25 cellular contexts compared by ENCODE assay signal in genomic region chr10:13939391-13939790, GRCh38.
DNase-seq lines count a peak whose midpoint lies in the region; ATAC-seq, FAIRE-seq and TF ChIP-seq lines count a peak whose summit lies in the region.
"Had no signal": no experiment of that assay in that cellular context is flagged by ENCODE, and none has a peak within 500 bp of the region (broad histone marks: within the 10 kb centered on the region; RNA-seq: fewer than 3 reads in every experiment).

No MANE protein-coding gene starts in this region.

- TF ChIP-seq CTCF in cardiac fibroblast (IDR thresholded peaks at IDR 0.05; ENCODE audit: low read depth, low read length) (no peak), kidney (IDR thresholded peaks at IDR 0.05; ENCODE audit: borderline replicate concordance, extremely low read depth, insufficient read depth) (no peak), breast epithelium (IDR thresholded peaks at IDR 0.05) (no peak), natural killer cell (IDR thresholded peaks at IDR 0.05) (no peak)

- no peak overlapping the region for H3K27ac Mint-ChIP-seq in natural killer cell
- H3K27ac Mint-ChIP-seq: activated T-cell treated with anti-CD3 and anti-CD28 coated beads, Interleukin-2, amount 50 U/mL, for 72 hours; naive B cell had no signal

- H3K27ac ChIP-seq in kidney (ENCODE audit: low read depth in 2 of 2, low read length in 2 of 2) (peak overlapping the region in 1 of 2 donors; percentile 5), breast epithelium (no peak overlapping the region)
- H3K27ac ChIP-seq: BLaER1 treated with 17β-estradiol and CSF1 and Interleukin-3, amounts not matched to agents 10 nM and 100 nM; body of pancreas; HL-60; parathyroid adenoma; transverse colon had no signal

- peak; percentile 58 for FAIRE-seq in kidney (lab: Jason Lieb, UNC)

- no peak for ATAC-seq in natural killer cell
- ATAC-seq: activated T-cell treated with anti-CD3 and anti-CD28 coated beads, Interleukin-2, amount 50 U/mL, for 72 hours; body of pancreas; stimulated activated naive CD8-positive, alpha-beta T cell treated with anti-CD3 and anti-CD28 coated beads, Interleukin-15, Interleukin-2, amounts not matched to agents 100 U/mL and 50 U/mL, for 24 hours had no signal

- H3K4me1 Mint-ChIP-seq in natural killer cell = no peaks in the 10 kb centered on the region
- H3K4me1 Mint-ChIP-seq: naive B cell had no signal

- H3K4me3 Mint-ChIP-seq in natural killer cell = no peak overlapping the region
- H3K4me3 Mint-ChIP-seq: activated naive CD4-positive, alpha-beta T cell treated with anti-CD3 and anti-CD28 coated beads, Interleukin-2, amount 50 U/mL, for 24 hours; activated T-cell treated with anti-CD3 and anti-CD28 coated beads, Interleukin-2, amount 50 U/mL, for 72 hours; naive B cell had no signal

- H3K36me3 Mint-ChIP-seq in natural killer cell = no peaks in the 10 kb centered on the region

- H3K9ac ChIP-seq in kidney (ENCODE audit: low read length in 2 of 2) = no peak overlapping the region
- H3K9ac ChIP-seq: BLaER1 treated with 17β-estradiol and CSF1 and Interleukin-3, amounts not matched to agents 10 nM and 100 nM; parathyroid adenoma had no signal

- H3K4me3 ChIP-seq in cardiac fibroblast (replicated peaks in 1 of 2; ENCODE audit: low read depth in 2 of 2, low read length in 2 of 2) (no peak overlapping the region), kidney (ENCODE audit: low read length in 2 of 2) (no peak overlapping the region), breast epithelium (no peak overlapping the region)
- H3K4me3 ChIP-seq: BLaER1 treated with 17β-estradiol and CSF1 and Interleukin-3, amounts not matched to agents 10 nM and 100 nM; body of pancreas; transverse colon had no signal

- peak; percentile 47 for DNase-seq in HCEC 1CT
- peak; percentile 45 to 68 for DNase-seq in cardiac fibroblast (ENCODE audit: low read depth in 2 of 2)
- DNase-seq in kidney = no peak
- DNase-seq in breast epithelium (ENCODE audit: low spot score in 2 of 2) = no peak
- DNase-seq in natural killer cell = no peak
- no peak for DNase-seq in GF-D8 (lab: John Stamatoyannopoulos, UW)
- DNase-seq in effector CD8-positive, alpha-beta T cell (lab: John Stamatoyannopoulos, UW) = no peak
- DNase-seq: activated T-cell treated with anti-CD3 and anti-CD28 coated beads, Interleukin-2, amount 50 U/mL, for 72 hours; body of pancreas; Calu3; cortex of kidney; mesenchymal stem cell; naive B cell; NCI-H1694 treated with DMSO at 0.1 percent for 48 hours; NCI-H2227 treated with DMSO at 0.1 percent for 48 hours; NCI-H774; OCI-M1; Right ventricle myocardium superior; stimulated activated naive CD8-positive, alpha-beta T cell treated with anti-CD3 and anti-CD28 coated beads, Interleukin-15, Interleukin-2, amounts not matched to agents 100 U/mL and 50 U/mL, for 24 hours; T-helper 1 cell; transverse colon had no signal

- H3K36me3 ChIP-seq in kidney (ENCODE audit: control insufficient read depth in 1 of 2, insufficient read depth in 2 of 2, low read length in 2 of 2) = no peaks in the 10 kb centered on the region
- H3K36me3 ChIP-seq in breast epithelium = no peaks in the 10 kb centered on the region
- H3K36me3 ChIP-seq: BLaER1 treated with 17β-estradiol and CSF1 and Interleukin-3, amounts not matched to agents 10 nM and 100 nM; transverse colon had no signal

- H3K9me3 ChIP-seq in kidney (ENCODE audit: control insufficient read depth in 1 of 2, low read length in 2 of 2) = no peaks in the 10 kb centered on the region
- no peaks in the 10 kb centered on the region for H3K9me3 ChIP-seq in breast epithelium
- H3K9me3 ChIP-seq: body of pancreas, transverse colon had no signal

- H3K9me3 Mint-ChIP-seq in natural killer cell = no peaks in the 10 kb centered on the region

- H3K4me1 ChIP-seq in kidney (ENCODE audit: control insufficient read depth in 1 of 2, insufficient read depth in 1 of 2, low read depth in 1 of 2, low read length in 2 of 2) = peaks cover 2 to 6% of the 10 kb centered on the region in 2 donors
- H3K4me1 ChIP-seq in breast epithelium = no peaks in the 10 kb centered on the region
- H3K4me1 ChIP-seq: BLaER1 treated with 17β-estradiol and CSF1 and Interleukin-3, amounts not matched to agents 10 nM and 100 nM; body of pancreas; parathyroid adenoma; transverse colon had no signal

- no peak for TF ChIP-seq POLR2A in breast epithelium (IDR thresholded peaks at IDR 0.05)

- peaks cover 7 to 40% of the 10 kb centered on the region in 2 donors for H3K27me3 Mint-ChIP-seq in natural killer cell (ENCODE audit: low read depth in 2 of 2)
- H3K27me3 Mint-ChIP-seq: activated naive CD4-positive, alpha-beta T cell treated with anti-CD3 and anti-CD28 coated beads, Interleukin-2, amount 50 U/mL, for 24 hours had no signal

- H3K27me3 ChIP-seq in breast epithelium = no peaks in the 10 kb centered on the region
- H3K27me3 ChIP-seq: BLaER1 treated with 17β-estradiol and CSF1 and Interleukin-3, amounts not matched to agents 10 nM and 100 nM; body of pancreas; transverse colon had no signal

- intact Hi-C loops in kidney (cut with DNase I) = no loop called here
- intact Hi-C loops in breast epithelium (cut with DNase I; ENCODE audit: low total_unique reads) = no loop called here
- intact Hi-C loops in natural killer cell (cut with micrococcal nuclease) = no loop called here

Comparison
In these comparisons a context has a peak if more than half of its experiments do, and no peak if none do; other contexts are left out.
1. DNase-seq: peak in HCEC 1CT (single experiment) and cardiac fibroblast (2 of 2); none in kidney (single experiment), breast epithelium (0 of 2), natural killer cell (single experiment), GF-D8 (single experiment) and effector CD8-positive, alpha-beta T cell (single experiment).